1 cellular context compared by ENCODE assay signal in the genomic region with DNA sequence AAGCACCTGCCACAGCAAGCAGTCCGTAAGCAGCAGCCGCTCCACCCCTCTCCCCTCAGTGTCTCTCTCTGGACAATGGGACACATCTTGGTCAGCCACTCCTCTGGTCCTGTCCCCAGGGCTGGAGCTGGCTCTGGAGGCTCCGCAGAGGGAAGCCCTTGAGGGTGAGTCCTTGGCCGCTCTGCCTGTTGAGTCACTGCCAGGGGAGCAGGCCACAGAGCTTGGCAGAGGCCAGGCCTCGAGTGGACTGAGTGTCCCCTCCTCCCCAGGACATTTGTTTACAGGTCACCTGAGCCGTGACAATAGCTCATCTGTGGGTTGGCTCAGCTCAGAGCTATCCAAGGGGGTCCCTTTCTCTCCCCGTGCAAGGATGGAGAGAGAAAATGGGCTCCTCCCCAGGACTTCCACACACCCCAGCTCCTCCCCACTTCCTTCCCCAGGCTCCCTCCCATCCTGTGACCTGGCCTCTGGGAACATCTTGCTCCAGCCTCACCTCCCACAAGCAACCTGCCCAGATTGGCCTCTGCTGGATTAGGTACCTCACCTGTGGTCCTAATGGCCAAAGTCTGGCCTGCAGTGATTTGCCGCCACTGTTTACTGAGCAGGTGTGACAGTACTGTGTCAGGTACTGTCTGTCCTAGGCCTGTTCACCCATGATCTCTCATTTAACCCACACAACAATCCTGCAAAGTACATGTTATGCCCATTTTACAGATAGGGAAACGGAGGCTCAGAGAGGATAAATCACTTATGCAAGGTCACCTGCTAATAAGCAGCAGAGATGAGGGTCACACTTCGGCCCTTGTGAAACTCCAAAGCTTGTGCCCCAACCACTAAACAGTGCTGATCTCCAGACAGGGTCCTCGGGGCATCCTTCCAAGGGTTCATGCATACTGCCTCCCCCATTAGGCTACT.
TF ChIP-seq lines count a peak whose summit lies in the region.

No MANE protein-coding gene starts in this region.

TF ChIP-seq in HepG2, 621 proteins besides CTCF, POLR2A, EP300 and RAD21:
- no peak for TF ChIP-seq MEIS2 (CRISPR knock-in tag; IDR thresholded peaks at IDR 0.05)
- TF ChIP-seq JARID2 (CRISPR knock-in tag; IDR thresholded peaks at IDR 0.05; ENCODE audit: insufficient replicate concordance): no peak
- no peak for TF ChIP-seq PHF8 (CRISPR knock-in tag; IDR thresholded peaks at IDR 0.05)
- TF ChIP-seq TAF1 (CRISPR knock-in tag; IDR thresholded peaks at IDR 0.05): no peak
- no peak for TF ChIP-seq ZNF30 (CRISPR knock-in tag; IDR thresholded peaks at IDR 0.05)
- TF ChIP-seq ZNF747 (CRISPR knock-in tag; IDR thresholded peaks at IDR 0.05; ENCODE audit: borderline replicate concordance): no peak
- no peak for TF ChIP-seq ZC3H13 (CRISPR knock-in tag; IDR thresholded peaks at IDR 0.05)
- TF ChIP-seq, protein P1, sequence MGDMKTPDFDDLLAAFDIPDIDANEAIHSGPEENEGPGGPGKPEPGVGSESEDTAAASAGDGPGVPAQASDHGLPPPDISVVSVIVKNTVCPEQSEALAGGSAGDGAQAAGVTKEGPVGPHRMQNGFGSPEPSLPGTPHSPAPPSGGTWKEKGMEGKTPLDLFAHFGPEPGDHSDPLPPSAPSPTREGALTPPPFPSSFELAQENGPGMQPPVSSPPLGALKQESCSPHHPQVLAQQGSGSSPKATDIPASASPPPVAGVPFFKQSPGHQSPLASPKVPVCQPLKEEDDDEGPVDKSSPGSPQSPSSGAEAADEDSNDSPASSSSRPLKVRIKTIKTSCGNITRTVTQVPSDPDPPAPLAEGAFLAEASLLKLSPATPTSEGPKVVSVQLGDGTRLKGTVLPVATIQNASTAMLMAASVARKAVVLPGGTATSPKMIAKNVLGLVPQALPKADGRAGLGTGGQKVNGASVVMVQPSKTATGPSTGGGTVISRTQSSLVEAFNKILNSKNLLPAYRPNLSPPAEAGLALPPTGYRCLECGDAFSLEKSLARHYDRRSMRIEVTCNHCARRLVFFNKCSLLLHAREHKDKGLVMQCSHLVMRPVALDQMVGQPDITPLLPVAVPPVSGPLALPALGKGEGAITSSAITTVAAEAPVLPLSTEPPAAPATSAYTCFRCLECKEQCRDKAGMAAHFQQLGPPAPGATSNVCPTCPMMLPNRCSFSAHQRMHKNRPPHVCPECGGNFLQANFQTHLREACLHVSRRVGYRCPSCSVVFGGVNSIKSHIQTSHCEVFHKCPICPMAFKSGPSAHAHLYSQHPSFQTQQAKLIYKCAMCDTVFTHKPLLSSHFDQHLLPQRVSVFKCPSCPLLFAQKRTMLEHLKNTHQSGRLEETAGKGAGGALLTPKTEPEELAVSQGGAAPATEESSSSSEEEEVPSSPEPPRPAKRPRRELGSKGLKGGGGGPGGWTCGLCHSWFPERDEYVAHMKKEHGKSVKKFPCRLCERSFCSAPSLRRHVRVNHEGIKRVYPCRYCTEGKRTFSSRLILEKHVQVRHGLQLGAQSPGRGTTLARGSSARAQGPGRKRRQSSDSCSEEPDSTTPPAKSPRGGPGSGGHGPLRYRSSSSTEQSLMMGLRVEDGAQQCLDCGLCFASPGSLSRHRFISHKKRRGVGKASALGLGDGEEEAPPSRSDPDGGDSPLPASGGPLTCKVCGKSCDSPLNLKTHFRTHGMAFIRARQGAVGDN (CRISPR knock-in tag; IDR thresholded peaks at IDR 0.05): 0 out of 2 replicates have a peak, but pooled peaks have one; percentile 21
- TF ChIP-seq ZNF605 (CRISPR knock-in tag; IDR thresholded peaks at IDR 0.05): no peak
- 0 out of 2 replicates have a peak, but pooled peaks have one; percentile 24 for TF ChIP-seq ZNF788 (CRISPR knock-in tag; IDR thresholded peaks at IDR 0.05; ENCODE audit: borderline replicate concordance)
- TF ChIP-seq SCMH1 (CRISPR knock-in tag; IDR thresholded peaks at IDR 0.05; ENCODE audit: borderline replicate concordance): no peak
- TF ChIP-seq ZFYVE20 (CRISPR knock-in tag; IDR thresholded peaks at IDR 0.05; ENCODE audit: borderline replicate concordance, low read depth): no peak
- TF ChIP-seq, protein P2, sequence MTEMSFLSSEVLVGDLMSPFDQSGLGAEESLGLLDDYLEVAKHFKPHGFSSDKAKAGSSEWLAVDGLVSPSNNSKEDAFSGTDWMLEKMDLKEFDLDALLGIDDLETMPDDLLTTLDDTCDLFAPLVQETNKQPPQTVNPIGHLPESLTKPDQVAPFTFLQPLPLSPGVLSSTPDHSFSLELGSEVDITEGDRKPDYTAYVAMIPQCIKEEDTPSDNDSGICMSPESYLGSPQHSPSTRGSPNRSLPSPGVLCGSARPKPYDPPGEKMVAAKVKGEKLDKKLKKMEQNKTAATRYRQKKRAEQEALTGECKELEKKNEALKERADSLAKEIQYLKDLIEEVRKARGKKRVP (CRISPR knock-in tag; IDR thresholded peaks at IDR 0.05): no peak
- TF ChIP-seq HNRNPUL1 (IDR thresholded peaks at IDR 0.05; ENCODE audit: low read depth, low read length): no peak
- peak; percentile 90 for TF ChIP-seq ZNF629 (CRISPR knock-in tag; conservative IDR thresholded peaks at IDR 0.05)
- no peak for TF ChIP-seq ZNF724P (CRISPR knock-in tag; IDR thresholded peaks at IDR 0.05; ENCODE audit: borderline replicate concordance)
- TF ChIP-seq ZNF207 (IDR thresholded peaks at IDR 0.05; ENCODE audit: borderline replicate concordance): no peak
- TF ChIP-seq, protein P3, sequence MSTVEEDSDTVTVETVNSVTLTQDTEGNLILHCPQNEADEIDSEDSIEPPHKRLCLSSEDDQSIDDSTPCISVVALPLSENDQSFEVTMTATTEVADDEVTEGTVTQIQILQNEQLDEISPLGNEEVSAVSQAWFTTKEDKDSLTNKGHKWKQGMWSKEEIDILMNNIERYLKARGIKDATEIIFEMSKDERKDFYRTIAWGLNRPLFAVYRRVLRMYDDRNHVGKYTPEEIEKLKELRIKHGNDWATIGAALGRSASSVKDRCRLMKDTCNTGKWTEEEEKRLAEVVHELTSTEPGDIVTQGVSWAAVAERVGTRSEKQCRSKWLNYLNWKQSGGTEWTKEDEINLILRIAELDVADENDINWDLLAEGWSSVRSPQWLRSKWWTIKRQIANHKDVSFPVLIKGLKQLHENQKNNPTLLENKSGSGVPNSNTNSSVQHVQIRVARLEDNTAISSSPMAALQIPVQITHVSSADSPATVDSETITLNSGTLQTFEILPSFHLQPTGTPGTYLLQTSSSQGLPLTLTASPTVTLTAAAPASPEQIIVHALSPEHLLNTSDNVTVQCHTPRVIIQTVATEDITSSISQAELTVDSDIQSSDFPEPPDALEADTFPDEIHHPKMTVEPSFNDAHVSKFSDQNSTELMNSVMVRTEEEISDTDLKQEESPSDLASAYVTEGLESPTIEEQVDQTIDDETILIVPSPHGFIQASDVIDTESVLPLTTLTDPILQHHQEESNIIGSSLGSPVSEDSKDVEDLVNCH (CRISPR knock-in tag; IDR thresholded peaks at IDR 0.05): no peak
- no peak for TF ChIP-seq MIXL1 (CRISPR knock-in tag; IDR thresholded peaks at IDR 0.05)
- TF ChIP-seq, protein P4, sequence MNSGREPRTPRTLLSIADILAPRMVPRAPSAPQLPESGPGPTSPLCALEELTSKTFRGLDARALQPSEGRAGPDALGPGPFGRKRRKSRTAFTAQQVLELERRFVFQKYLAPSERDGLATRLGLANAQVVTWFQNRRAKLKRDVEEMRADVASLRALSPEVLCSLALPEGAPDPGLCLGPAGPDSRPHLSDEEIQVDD (CRISPR knock-in tag; IDR thresholded peaks at IDR 0.05; ENCODE audit: borderline replicate concordance): no peak
